Comparison of ENCODE assay signal across 8 cellular contexts in the genomic region with DNA sequence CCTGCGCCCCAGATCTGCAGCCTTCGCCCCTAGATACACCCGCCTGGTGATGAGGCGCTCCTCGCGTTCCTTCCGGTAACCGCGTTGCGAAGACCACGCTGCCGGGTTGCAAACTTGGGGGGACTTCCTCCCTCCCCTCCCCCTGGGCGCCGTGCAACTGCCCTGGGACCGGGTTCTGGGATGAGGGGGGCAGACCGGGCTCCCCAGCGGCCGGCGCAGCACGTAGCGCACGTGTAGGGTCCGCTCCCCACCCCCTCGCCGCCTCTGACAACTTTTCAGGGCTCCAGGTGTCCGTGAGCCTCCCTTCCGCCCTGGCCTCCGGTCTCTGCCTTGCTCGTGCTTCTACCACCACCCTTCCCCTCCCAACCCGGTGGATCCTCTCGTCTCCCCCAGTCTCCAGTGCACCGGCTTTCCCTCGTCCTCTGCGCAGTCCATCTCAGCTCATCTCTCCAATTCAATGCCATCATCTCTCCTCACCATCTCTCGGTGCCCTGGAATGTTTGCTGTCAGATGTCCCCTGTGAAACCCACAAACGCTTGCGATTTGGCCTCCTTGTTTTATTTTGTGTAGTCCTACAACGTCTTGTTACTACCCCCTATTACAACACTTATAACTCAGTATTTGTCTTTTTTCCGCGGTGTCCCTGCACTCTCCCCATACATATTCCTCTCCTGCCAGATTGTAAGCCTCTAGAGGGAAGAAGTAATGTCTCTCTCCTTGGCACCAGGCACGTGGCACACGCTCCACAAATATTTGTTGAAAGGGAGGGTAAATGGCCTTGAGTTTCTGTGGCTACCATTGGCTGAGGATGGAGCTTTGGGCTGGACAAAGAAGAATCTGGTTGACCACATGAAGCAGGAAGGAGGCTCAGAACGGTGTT. TPM values are rescaled to one million over a fixed set of nuclear protein-coding genes. Genes with fewer than 3 reads are reported as not detected.
A peak's percentile ranks its signal among the peaks of the same experiment; 100 is the strongest.
DNase-seq lines count a peak whose midpoint lies in the region; ATAC-seq, FAIRE-seq and TF ChIP-seq lines count a peak whose summit lies in the region.

No MANE protein-coding gene starts in this region.

- DNase-seq in A549 (ENCODE audit: low read depth in 1 of 2, low spot score in 1 of 2) (peak in 1 of 2 experiments; percentile 14), left cardiac atrium (peak; percentile 38), HPDE6-E6E7 (ENCODE audit: extremely low spot score) (no peak)
- DNase-seq in Jurkat, Clone E6-1 (ENCODE audit: low read depth, low spot score): no peak
- DNase-seq in activated naive CD4-positive, alpha-beta T cell treated with Interleukin-2 at 50 U/mL for 16 hours: peak; percentile 25
- DNase-seq in NK-92 treated with Interleukin-12 subunit alpha and Interleukin-12 subunit beta, amount 100 ng/mL, for 24 hours (lab: John Stamatoyannopoulos, UW): no peak

- POLR2A ChIA-PET in A549 (lab: Yijun Ruan, JAX): interaction anchor here (0.9 to 1.3 kb wide), 3 partner anchors 34 to 196 kb away, joined by 3 to 4 read pairs (median 3); partner anchors contain the start of gene TMEM183A

- no peaks in the 10 kb centered on the region for H3K36me3 ChIP-seq in rectal smooth muscle tissue (ENCODE audit: control insufficient read depth, insufficient read depth, low read length)

- H3K9me3 ChIP-seq in A549: no peaks in the 10 kb centered on the region

- H3K4me3 ChIP-seq in A549 (peak overlapping the region; percentile 69), rectal smooth muscle tissue (ENCODE audit: low read length) (peak overlapping the region; percentile 92)
- peak overlapping the region; percentile 87 for H3K4me3 ChIP-seq in Jurkat, Clone E6-1 (ENCODE audit: low read length)

- ATAC-seq in A549 (peak in 1 of 2 experiments; percentile 4; a peak in 3 of 6 replicates), GM18907 (IDR thresholded peaks at IDR 0.05; ENCODE audit: unreplicated experiment) (peak; percentile 22), left cardiac atrium (peak in 1 of 2 donors; percentile 4)

- no peak for FAIRE-seq in A549 (lab: Jason Lieb, UNC)

- no peak for TF ChIP-seq RAD21 in A549 (conservative IDR thresholded peaks at IDR 0.05 in 1 of 2, IDR thresholded peaks at IDR 0.05 in 1 of 2)

- WGBS in A549 (ENCODE audit: missing lambda C conversion rate): 41% methylated on average over 31 of the region's 43 CpGs

- H3K4me1 ChIP-seq in A549 (peaks cover 23% of the 10 kb centered on the region), rectal smooth muscle tissue (ENCODE audit: control insufficient read depth, insufficient read depth, low read length) (no peaks in the 10 kb centered on the region)

- no peak for TF ChIP-seq CTCF in A549 (IDR thresholded peaks at IDR 0.05)

- TF ChIP-seq POLR2A in A549 (IDR thresholded peaks at IDR 0.05; ENCODE audit: low read length): no peak

- H3K9ac ChIP-seq in rectal smooth muscle tissue (ENCODE audit: low read length): peak overlapping the region; percentile 49

- H3K27ac ChIP-seq in A549 (peak overlapping the region; percentile 81 to 82), rectal smooth muscle tissue (ENCODE audit: low read depth, low read length) (no peak overlapping the region)

- no peak for TF ChIP-seq EP300 in A549 (IDR thresholded peaks at IDR 0.05)

- intact Hi-C loops in left cardiac atrium (cut with DNase I): no loop called here

- H3K4me2 ChIP-seq in A549: peak overlapping the region; percentile 94

- H3K27me3 ChIP-seq in rectal smooth muscle tissue (ENCODE audit: control insufficient read depth, insufficient read depth, low read length): no peaks in the 10 kb centered on the region

- CTCF ChIA-PET in A549 (lab: Yijun Ruan, JAX): interaction anchor here (1.2 to 1.9 kb wide), 3 partner anchors 9 to 87 kb away, joined by 4 read pairs; no protein-coding TSS in a partner anchor

TF ChIP-seq in A549, 52 proteins besides CTCF, POLR2A, EP300 and RAD21:
- TF ChIP-seq JUN (IDR thresholded peaks at IDR 0.05): no peak
- TF ChIP-seq HEYL (CRISPR knock-in tag; IDR thresholded peaks at IDR 0.05): no peak
- no peak for TF ChIP-seq CHD2 (IDR thresholded peaks at IDR 0.05; ENCODE audit: low read length, partially characterized antibody)
- no peak for TF ChIP-seq CBX2 (IDR thresholded peaks at IDR 0.05; ENCODE audit: borderline replicate concordance, low read depth)
- no peak for TF ChIP-seq EHF (CRISPR knock-in tag; IDR thresholded peaks at IDR 0.05)
- no peak for TF ChIP-seq ZFP36 (IDR thresholded peaks at IDR 0.05; ENCODE audit: borderline replicate concordance, partially characterized antibody)
- TF ChIP-seq E2F6 (IDR thresholded peaks at IDR 0.05; ENCODE audit: borderline replicate concordance, low read depth): 0 out of 2 replicates have a peak, but pooled peaks have one; percentile 48
- no peak for TF ChIP-seq PHF8 (IDR thresholded peaks at IDR 0.05; ENCODE audit: borderline replicate concordance, low read depth)
TF ChIP-seq in A549: peak in this region for 1.

RNA-seq across cellular contexts. Expression of gene PCAT6, which starts 0.8 kb away (rescaled TPM):
- polyA plus RNA-seq in A549 (2011; rRNA removed) (2.3 and 3.5 TPM in 2 replicates), A549 (2017; fragmentation: RNase III; extraction: RNeasy Plus Mini Kit Qiagen cat#74134 plus additional on column Dnase treatment) (1.9 to 3.1 TPM (median 2.4 TPM) in 3 replicates)
- polyA plus RNA-seq in A549 (2012; cell fraction: cytosol; rRNA removed): 1.9 and 3.2 TPM in 2 replicates
- 3.1 TPM in 2 replicates for polyA plus RNA-seq in A549 (2012; cell fraction: nucleus; rRNA removed)
- 0.49 and 2.5 TPM in 2 replicates for polyA minus RNA-seq in A549 (2011; rRNA and poly(A)+ RNA removed)
- not detected for polyA plus RNA-seq in Jurkat, Clone E6-1 (2012; ENCODE audit: insufficient read depth, insufficient read length)
- total RNA-seq in left cardiac atrium: 1 to 10 TPM; 1.2 to 1.7 TPM

RNA-seq across cellular contexts. Expression of gene KDM5B, which starts 3.3 kb away (rescaled TPM):
- polyA plus RNA-seq in A549 (2011; rRNA removed): 44.3 and 45.1 TPM in 2 replicates
- polyA plus RNA-seq in A549 (2012; cell fraction: cytosol; rRNA removed): 7.3 and 7.9 TPM in 2 replicates
- 11.2 and 18.0 TPM in 2 replicates for polyA plus RNA-seq in A549 (2012; cell fraction: nucleus; rRNA removed)
- polyA plus RNA-seq in A549 (2017; fragmentation: RNase III; extraction: RNeasy Plus Mini Kit Qiagen cat#74134 plus additional on column Dnase treatment): 14.1 to 16.4 TPM (median 15.8 TPM) in 3 replicates
- 84.5 and 89.4 TPM in 2 replicates for polyA minus RNA-seq in A549 (2011; rRNA and poly(A)+ RNA removed)
- 26.5 TPM for polyA plus RNA-seq in Jurkat, Clone E6-1 (2012; ENCODE audit: insufficient read depth, insufficient read length)
- 10 to 100 TPM; 16.6 to 18.0 TPM for total RNA-seq in left cardiac atrium

Comparison
In these comparisons a context has a peak if more than half of its experiments do, and no peak if none do; other contexts are left out.
1. DNase-seq: peak in activated naive CD4-positive, alpha-beta T cell treated with Interleukin-2 at 50 U/mL for 16 hours (single experiment) and left cardiac atrium (single experiment); none in Jurkat, Clone E6-1 (single experiment), NK-92 treated with Interleukin-12 subunit alpha and Interleukin-12 subunit beta, amount 100 ng/mL, for 24 hours (single experiment) and HPDE6-E6E7 (single experiment).
2. Peak in every context shown above with its lines, with median percentiles within 50 percentile points of each other: H3K4me3 ChIP-seq.